Comparison of ENCODE assay signal across 8 cellular contexts in genomic region chr12:67917811-67918210, GRCh38.
"Had no signal": no experiment of that assay in that cellular context is flagged by ENCODE, and none has a peak within 500 bp of the region (broad histone marks: within the 10 kb centered on the region; RNA-seq: fewer than 3 reads in every experiment).

No MANE protein-coding gene starts in this region.

- H3K27ac Mint-ChIP-seq: GM23338, H9 had no signal

- H3K4me3 ChIP-seq: GM23338, K562 had no signal

- ATAC-seq: GM23338, K562 had no signal

- DNase-seq: H9, HCEC 1CT, IMR-90 had no signal

- H3K4me3 Mint-ChIP-seq: GM23338, H9 had no signal

- H3K4me2 ChIP-seq: GM23338 had no signal

- H2AFZ ChIP-seq: GM23338 had no signal

- FAIRE-seq: H1, H54, HTR-8/SVneo, K562 had no signal

- H3K9me3 Mint-ChIP-seq: GM23338, H9 had no signal
